Comparison of ENCODE assay signal across 13 cellular contexts in genomic region chr13:49258097-49258796, GRCh38. TPM values are rescaled to one million over a fixed set of nuclear protein-coding genes. Genes with fewer than 3 reads are reported as not detected.
DNase-seq lines count a peak whose midpoint lies in the region; ATAC-seq, FAIRE-seq and TF ChIP-seq lines count a peak whose summit lies in the region.
"Had no signal": no experiment of that assay in that cellular context is flagged by ENCODE, and none has a peak within 500 bp of the region (broad histone marks: within the 10 kb centered on the region; RNA-seq: fewer than 3 reads in every experiment).

No MANE protein-coding gene starts in this region.

- no peak overlapping the region for H3K4me2 ChIP-seq in PC-9

- peaks cover 0 to 24% (median 4%) of the 10 kb centered on the region in 3 experiments for H3K36me3 ChIP-seq in naive thymus-derived CD4-positive, alpha-beta T cell (ENCODE audit: control insufficient read depth in 2 of 3, insufficient read depth in 3 of 3, low read length in 3 of 3)
- H3K36me3 ChIP-seq in PC-9 (ENCODE audit: low read depth) = peaks cover 10% of the 10 kb centered on the region

- TF ChIP-seq CTCF in GM10248 (IDR thresholded peaks at IDR 0.05; ENCODE audit: control extremely low read depth, extremely low read depth, low read depth, missing control alignments) = no peak
- TF ChIP-seq CTCF in PC-9 (conservative IDR thresholded peaks at IDR 0.05) = no peak

- no peak for ATAC-seq in activated naive CD8-positive, alpha-beta T cell treated with anti-CD3 and anti-CD28 coated beads, Interleukin-2, amount 50 U/mL, for 24 hours
- ATAC-seq in naive thymus-derived CD4-positive, alpha-beta T cell = peak; percentile 40
- no peak for ATAC-seq in HG02798 (IDR thresholded peaks at IDR 0.05; ENCODE audit: poor library complexity, unreplicated experiment)
- ATAC-seq: gastroesophageal sphincter had no signal

- peak overlapping the region; percentile 67 for H3K27ac ChIP-seq in naive thymus-derived CD4-positive, alpha-beta T cell (ENCODE audit: low read depth, low read length)
- no peak overlapping the region for H3K27ac ChIP-seq in PC-9

- no peaks in the 10 kb centered on the region for H3K9me3 ChIP-seq in naive thymus-derived CD4-positive, alpha-beta T cell (ENCODE audit: control insufficient read depth in 2 of 3, low read length in 3 of 3)
- H3K9me3 ChIP-seq in PC-9 (ENCODE audit: insufficient read depth, low read depth) = no peaks in the 10 kb centered on the region
- H3K9me3 ChIP-seq: gastroesophageal sphincter had no signal

- peaks cover 47% of the 10 kb centered on the region for H3K36me3 Mint-ChIP-seq in activated naive CD8-positive, alpha-beta T cell treated with anti-CD3 and anti-CD28 coated beads, Interleukin-2, amount 50 U/mL, for 24 hours (ENCODE audit: low read depth)
- peaks cover 13 to 43% (median 32%) of the 10 kb centered on the region in 5 donors for H3K36me3 Mint-ChIP-seq in naive thymus-derived CD4-positive, alpha-beta T cell

- H4K20me1 ChIP-seq in PC-9 (ENCODE audit: insufficient read depth) = no peaks in the 10 kb centered on the region

- no peaks in the 10 kb centered on the region for H3K27me3 Mint-ChIP-seq in activated naive CD8-positive, alpha-beta T cell treated with anti-CD3 and anti-CD28 coated beads, Interleukin-2, amount 50 U/mL, for 24 hours
- no peaks in the 10 kb centered on the region for H3K27me3 Mint-ChIP-seq in naive thymus-derived CD4-positive, alpha-beta T cell

- POLR2A ChIA-PET in GM10248 (lab: Yijun Ruan, JAX) (no interaction called here), PC-9 (lab: Charles Lee; ENCODE audit: unreplicated experiment) (no interaction called here)
- POLR2A ChIA-PET in naive thymus-derived CD4-positive, alpha-beta T cell (lab: Charles Lee) = interaction anchor here (1.0 to 2.5 kb wide), 3 partner anchors 10 to 283 kb away, joined by 3 to 14 read pairs (median 5); partner anchors contain the start of genes CDADC1 and FNDC3A

- CTCF ChIA-PET in GM10248 (lab: Yijun Ruan, JAX) = interaction anchor here (0.9 to 2.3 kb wide), 9 partner anchors 10 to 349 kb away, joined by 3 to 8 read pairs (median 5); partner anchors contain the start of gene CDADC1
- CTCF ChIA-PET in naive thymus-derived CD4-positive, alpha-beta T cell (lab: Charles Lee) = interaction anchor here (0.5 kb wide), 2 partner anchors 38 to 681 kb away, joined by 3 to 4 read pairs; no protein-coding TSS in a partner anchor
- CTCF ChIA-PET in PC-9 (lab: Charles Lee) = no interaction called here

- peak; percentile 18 for DNase-seq in GM10248 (ENCODE audit: extremely low spot score)
- DNase-seq in activated naive CD8-positive, alpha-beta T cell treated with anti-CD3 and anti-CD28 coated beads, Interleukin-2, amount 50 U/mL, for 24 hours = no peak
- peak in 5 of 9 donors; percentile 20 to 34 (median 30) for DNase-seq in naive thymus-derived CD4-positive, alpha-beta T cell
- no peak for DNase-seq in stimulated activated CD4-positive, alpha-beta T cell treated with anti-CD3 and anti-CD28 coated beads, Interleukin-1b, Interleukin-23, amount 100 ng/mL, for 48 hours
- DNase-seq in mucosa of gallbladder (ENCODE audit: low spot score) = no peak
- DNase-seq in PC-9 = no peak
- DNase-seq: NCI-H2171; SHP77; stimulated activated CD4-positive, alpha-beta T cell treated with anti-CD3 and anti-CD28 coated beads, Interleukin-12 subunit alpha, Interleukin-12 subunit beta, amount 100 ng/mL, for 4 hours had no signal

- H3K9me3 Mint-ChIP-seq in activated naive CD8-positive, alpha-beta T cell treated with anti-CD3 and anti-CD28 coated beads, Interleukin-2, amount 50 U/mL, for 24 hours = no peaks in the 10 kb centered on the region
- H3K9me3 Mint-ChIP-seq in naive thymus-derived CD4-positive, alpha-beta T cell = no peaks in the 10 kb centered on the region
- H3K9me3 Mint-ChIP-seq: brain had no signal

- no peaks in the 10 kb centered on the region for H3F3A ChIP-seq in PC-9 (ENCODE audit: insufficient read depth, low read depth)

- peak overlapping the region; percentile 54 for H3K4me3 ChIP-seq in naive thymus-derived CD4-positive, alpha-beta T cell (ENCODE audit: low read length)
- no peak overlapping the region for H3K4me3 ChIP-seq in PC-9

- peak overlapping the region; percentile 64 for H3K27ac Mint-ChIP-seq in activated naive CD8-positive, alpha-beta T cell treated with anti-CD3 and anti-CD28 coated beads, Interleukin-2, amount 50 U/mL, for 24 hours
- H3K27ac Mint-ChIP-seq in naive thymus-derived CD4-positive, alpha-beta T cell = peak overlapping the region; percentile 77 to 97 (median 90)
- H3K27ac Mint-ChIP-seq: brain had no signal

- H3K9me2 ChIP-seq in PC-9 (ENCODE audit: insufficient read depth) = no peaks in the 10 kb centered on the region

- no peak overlapping the region for H2AFZ ChIP-seq in PC-9

- no peaks in the 10 kb centered on the region for H3K79me2 ChIP-seq in PC-9 (ENCODE audit: low read depth)

- intact Hi-C loops in naive thymus-derived CD4-positive, alpha-beta T cell (cut with micrococcal nuclease) = loop anchor here in 1 of 2 donors (1.0 kb wide), 1 partner anchor 11 kb away; the partner anchor contains the start of gene CDADC1
- intact Hi-C loops in PC-9 (cut with micrococcal nuclease; ENCODE audit: unreplicated experiment) = no loop called here

- no peaks in the 10 kb centered on the region for H3K27me3 ChIP-seq in naive thymus-derived CD4-positive, alpha-beta T cell (ENCODE audit: control insufficient read depth in 2 of 2, insufficient read depth in 2 of 2, low read length in 2 of 2)
- H3K27me3 ChIP-seq in PC-9 (ENCODE audit: insufficient read depth, low read depth) = no peaks in the 10 kb centered on the region
- H3K27me3 ChIP-seq: gastroesophageal sphincter had no signal

- H3K4me1 ChIP-seq in naive thymus-derived CD4-positive, alpha-beta T cell (ENCODE audit: control insufficient read depth in 2 of 2, insufficient read depth in 2 of 2, low read length in 2 of 2) = peaks cover 6 to 16% of the 10 kb centered on the region in 2 donors
- H3K4me1 ChIP-seq in PC-9 (replicated peaks; ENCODE audit: insufficient read depth) = no peaks in the 10 kb centered on the region

- FAIRE-seq in A204.1 (lab: Jason Lieb, UNC) = peak; percentile 83

- BruUV-seq in PC-9 (replicated peaks; lab: Mats Ljungman, UMichigan) = no TSS peak

- H3K4me1 Mint-ChIP-seq in activated naive CD8-positive, alpha-beta T cell treated with anti-CD3 and anti-CD28 coated beads, Interleukin-2, amount 50 U/mL, for 24 hours = peaks cover 36% of the 10 kb centered on the region
- H3K4me1 Mint-ChIP-seq in naive thymus-derived CD4-positive, alpha-beta T cell = peaks cover 10 to 50% (median 42%) of the 10 kb centered on the region in 7 donors
- H3K4me1 Mint-ChIP-seq: brain had no signal

- H3K4me3 Mint-ChIP-seq in activated naive CD8-positive, alpha-beta T cell treated with anti-CD3 and anti-CD28 coated beads, Interleukin-2, amount 50 U/mL, for 24 hours = peak overlapping the region; percentile 77
- peak overlapping the region; percentile 72 to 95 (median 88) for H3K4me3 Mint-ChIP-seq in naive thymus-derived CD4-positive, alpha-beta T cell
- H3K4me3 Mint-ChIP-seq: brain had no signal

RNA-seq across cellular contexts. Expression of gene CDADC1, which starts 10.5 kb away (rescaled TPM):
- 10 to 100 TPM; 10.7 to 21.3 (median 14.5) TPM for total RNA-seq in naive thymus-derived CD4-positive, alpha-beta T cell
- polyA plus RNA-seq in naive thymus-derived CD4-positive, alpha-beta T cell = 10 to 100 TPM in 1 of 2 donors, 1 to 10 TPM in 1; 9.2 to 12.8 TPM
- total RNA-seq in mucosa of gallbladder (9.4 TPM), PC-9 (2021) (12.4 and 12.9 TPM in 2 replicates)

RNA-seq across cellular contexts. Expression of gene MLNR, which starts 38.1 kb away (rescaled TPM):
- not detected for total RNA-seq in naive thymus-derived CD4-positive, alpha-beta T cell
- not detected for polyA plus RNA-seq in naive thymus-derived CD4-positive, alpha-beta T cell
- total RNA-seq in mucosa of gallbladder = not detected
- not detected in 2 replicates for total RNA-seq in PC-9 (2021)

Comparison
In these comparisons a context has a peak if more than half of its experiments do, and no peak if none do; other contexts are left out.
1. DNase-seq: peak in GM10248 (single experiment) and naive thymus-derived CD4-positive, alpha-beta T cell (5 of 9); none in activated naive CD8-positive, alpha-beta T cell treated with anti-CD3 and anti-CD28 coated beads, Interleukin-2, amount 50 U/mL, for 24 hours (single experiment), stimulated activated CD4-positive, alpha-beta T cell treated with anti-CD3 and anti-CD28 coated beads, Interleukin-1b, Interleukin-23, amount 100 ng/mL, for 48 hours (single experiment), mucosa of gallbladder (single experiment) and PC-9 (0 of 2).